10 cellular contexts compared by ENCODE assay signal in the genomic region with DNA sequence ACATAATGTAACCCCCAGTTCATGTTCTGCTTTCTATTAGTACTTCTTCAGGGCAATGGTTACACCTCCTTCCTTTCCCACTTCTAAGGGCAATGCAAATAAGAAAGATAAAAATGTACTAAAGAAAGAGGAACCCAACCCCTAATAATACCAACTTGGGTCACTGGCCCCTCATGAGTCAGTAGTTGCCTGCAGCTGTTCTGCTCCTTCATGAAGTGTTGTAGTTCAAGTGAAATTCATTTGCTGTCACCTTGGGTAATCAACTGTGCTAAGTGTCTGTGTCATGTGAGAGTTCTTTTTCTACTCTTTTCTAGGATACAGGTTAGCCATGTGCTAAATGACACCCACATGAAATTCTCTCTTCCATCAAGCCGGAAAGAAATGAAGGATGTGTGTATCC.
DNase-seq lines count a peak whose midpoint lies in the region; ATAC-seq and TF ChIP-seq lines count a peak whose summit lies in the region.
"Had no signal": no experiment of that assay in that cellular context is flagged by ENCODE, and none has a peak within 500 bp of the region (broad histone marks: within the 10 kb centered on the region; RNA-seq: fewer than 3 reads in every experiment).

No MANE protein-coding gene starts in this region.

- H3K4me3 ChIP-seq in left ventricle myocardium inferior (no peak overlapping the region), upper lobe of right lung (no peak overlapping the region)

- H3K9me3 ChIP-seq in left ventricle myocardium inferior (replicated peaks), result no peaks in the 10 kb centered on the region
- no peaks in the 10 kb centered on the region for H3K9me3 ChIP-seq in upper lobe of right lung

- peak; percentile 19 to 47 for ATAC-seq in left cardiac atrium
- ATAC-seq in HG02973 (IDR thresholded peaks at IDR 0.05; ENCODE audit: unreplicated experiment), result peak; percentile 79
- ATAC-seq in upper lobe of right lung, result peak; percentile 56

- TF ChIP-seq CTCF in left ventricle myocardium inferior (IDR thresholded peaks at IDR 0.05; ENCODE audit: borderline replicate concordance) (no peak), upper lobe of right lung (IDR thresholded peaks at IDR 0.05) (no peak)

- DNase-seq in left cardiac atrium, result no peak
- DNase-seq in left ventricle myocardium inferior, result no peak
- peak; percentile 99 for DNase-seq in NOMO-1 treated with DMSO at 0.1 percent for 48 hours (lab: John Stamatoyannopoulos, UW; ENCODE audit: unreplicated experiment)
- no peak for DNase-seq in upper lobe of right lung
- no peak for DNase-seq in NCI-H187 treated with DMSO at 0.1 percent for 48 hours (lab: John Stamatoyannopoulos, UW)
- DNase-seq in SW 1271 (lab: John Stamatoyannopoulos, UW), result no peak
- DNase-seq in effector CD8-positive, alpha-beta T cell (lab: John Stamatoyannopoulos, UW), result no peak
- DNase-seq: 8988T, H7 had no signal

- H3K4me1 ChIP-seq in left ventricle myocardium inferior (no peaks in the 10 kb centered on the region), upper lobe of right lung (peaks cover 3% of the 10 kb centered on the region)

- intact Hi-C loops in left cardiac atrium (cut with DNase I), result no loop called here
- intact Hi-C loops in left ventricle myocardium inferior (cut with micrococcal nuclease), result no loop called here
- intact Hi-C loops in upper lobe of right lung (cut with DNase I), result no loop called here

- H3K27me3 ChIP-seq in left ventricle myocardium inferior (ENCODE audit: low read depth) (no peaks in the 10 kb centered on the region), upper lobe of right lung (no peaks in the 10 kb centered on the region)

- H3K27ac ChIP-seq in left ventricle myocardium inferior (replicated peaks), result no peak overlapping the region
- H3K27ac ChIP-seq in upper lobe of right lung, result no peak overlapping the region

- H3K36me3 ChIP-seq in left ventricle myocardium inferior, result peaks cover 6% of the 10 kb centered on the region
- H3K36me3 ChIP-seq in upper lobe of right lung, result no peaks in the 10 kb centered on the region
